In genomic region chr20:62900692-62901584, GRCh38 we compare ENCODE assay signal across 8 cellular contexts. TPM values are rescaled to one million over a fixed set of nuclear protein-coding genes. Genes with fewer than 3 reads are reported as not detected.
DNase-seq lines count a peak whose midpoint lies in the region; ATAC-seq and TF ChIP-seq lines count a peak whose summit lies in the region.

No MANE protein-coding gene starts in this region.

- H3K4me1 Mint-ChIP-seq in T-helper 1 cell treated with Interleukin-12 subunit alpha and Interleukin-12 subunit beta and Interleukin-4 antibody, amounts not matched to agents 30 μg/mL and 1 μg/mL, for 36 hours (ENCODE audit: low read depth): peaks cover 34% of the 10 kb centered on the region

- H3K36me3 Mint-ChIP-seq in T-helper 1 cell treated with Interleukin-12 subunit alpha and Interleukin-12 subunit beta and Interleukin-4 antibody, amounts not matched to agents 30 μg/mL and 1 μg/mL, for 36 hours (ENCODE audit: low read depth): peaks cover 36% of the 10 kb centered on the region

- ATAC-seq in left colon: peak; percentile 74
- no peak for ATAC-seq in GM21825 (IDR thresholded peaks at IDR 0.05; ENCODE audit: unreplicated experiment)
- ATAC-seq in GM21515 (IDR thresholded peaks at IDR 0.05; ENCODE audit: unreplicated experiment): no peak

- no peaks in the 10 kb centered on the region for H3K27me3 Mint-ChIP-seq in T-helper 1 cell treated with Interleukin-12 subunit alpha and Interleukin-12 subunit beta and Interleukin-4 antibody, amounts not matched to agents 30 μg/mL and 1 μg/mL, for 36 hours (ENCODE audit: low read depth)

- H3K27ac Mint-ChIP-seq in T-helper 1 cell treated with Interleukin-12 subunit alpha and Interleukin-12 subunit beta and Interleukin-4 antibody, amounts not matched to agents 30 μg/mL and 1 μg/mL, for 36 hours: peak overlapping the region; percentile 67

- no peak for DNase-seq in T-helper 1 cell
- DNase-seq in HT-29 (ENCODE audit: low spot score): peak; percentile 87
- peak; percentile 55 to 59 for DNase-seq in left colon
- DNase-seq in stimulated activated CD8-positive, alpha-beta memory T cell treated with anti-CD3 and anti-CD28 coated beads, Interleukin-4, amount 100 ng/mL, for 48 hours: no peak

- H3K9me3 Mint-ChIP-seq in T-helper 1 cell treated with Interleukin-12 subunit alpha and Interleukin-12 subunit beta and Interleukin-4 antibody, amounts not matched to agents 30 μg/mL and 1 μg/mL, for 36 hours: no peaks in the 10 kb centered on the region

- intact Hi-C loops in left colon (cut with DNase I, micrococcal nuclease): loop anchor here in 1 of 2 donors (2.0 kb wide), 1 partner anchor 28 kb away; no protein-coding TSS in a partner anchor

- peak overlapping the region; percentile 81 for H3K27ac ChIP-seq in VCaP

- TF ChIP-seq CTCF in VCaP (conservative IDR thresholded peaks at IDR 0.05): no peak

- no peak overlapping the region for H3K4me3 Mint-ChIP-seq in T-helper 1 cell treated with Interleukin-12 subunit alpha and Interleukin-12 subunit beta and Interleukin-4 antibody, amounts not matched to agents 30 μg/mL and 1 μg/mL, for 36 hours

RNA-seq across cellular contexts. Expression of gene DIDO1, which starts 25.4 kb away (rescaled TPM):
- total RNA-seq in HT-29 (2014; rRNA removed; shearing (Covaris generic)): 72.0 and 78.5 TPM in 2 replicates
- total RNA-seq in left colon: 10 to 100 TPM; 50.5 to 55.3 TPM

RNA-seq across cellular contexts. Expression of gene GID8, which starts 37.0 kb away (rescaled TPM):
- 66.9 and 67.4 TPM in 2 replicates for total RNA-seq in HT-29 (2014; rRNA removed; shearing (Covaris generic))
- total RNA-seq in left colon: 10 to 100 TPM; 30.7 to 37.7 TPM

RNA-seq across cellular contexts. Expression of gene TCFL5, which starts 39.3 kb away (rescaled TPM):
- 16.1 and 17.1 TPM in 2 replicates for total RNA-seq in HT-29 (2014; rRNA removed; shearing (Covaris generic))
- total RNA-seq in left colon: 1 to 10 TPM; 5.9 to 6.5 TPM

RNA-seq across cellular contexts. Expression of gene SLC17A9, which starts 51.6 kb away (rescaled TPM):
- 119 and 127 TPM in 2 replicates for total RNA-seq in HT-29 (2014; rRNA removed; shearing (Covaris generic))
- 10 to 100 TPM; 17.7 to 28.1 TPM for total RNA-seq in left colon

Comparison
In these comparisons a context has a peak if more than half of its experiments do, and no peak if none do; other contexts are left out.
1. DNase-seq: peak in HT-29 (single experiment) and left colon (2 of 2); none in T-helper 1 cell (0 of 5) and stimulated activated CD8-positive, alpha-beta memory T cell treated with anti-CD3 and anti-CD28 coated beads, Interleukin-4, amount 100 ng/mL, for 48 hours (single experiment).